ENCODE assay signal across 11 cellular contexts in genomic region chr4:87497141-87497540, GRCh38. TPM values are rescaled to one million over a fixed set of nuclear protein-coding genes. Genes with fewer than 3 reads are reported as not detected.
DNase-seq lines count a peak whose midpoint lies in the region; ATAC-seq and TF ChIP-seq lines count a peak whose summit lies in the region.
"Had no signal": no experiment of that assay in that cellular context is flagged by ENCODE, and none has a peak within 500 bp of the region (broad histone marks: within the 10 kb centered on the region; RNA-seq: fewer than 3 reads in every experiment).

No MANE protein-coding gene starts in this region.

- H4K8ac ChIP-seq in mesenchymal stem cell (ENCODE audit: low read length): no peak overlapping the region

- H3K4me1 ChIP-seq in GM23338 (ENCODE audit: insufficient read depth) (no peaks in the 10 kb centered on the region), mesenchymal stem cell (ENCODE audit: control insufficient read depth, insufficient read depth, low read depth, low read length) (no peaks in the 10 kb centered on the region)

- H3K9me2 ChIP-seq in GM23338 (ENCODE audit: insufficient read depth): peaks cover 16% of the 10 kb centered on the region

- H3K4me1 Mint-ChIP-seq in GM23338 (no peaks in the 10 kb centered on the region), mesothelial cell of epicardium (peaks cover 14% of the 10 kb centered on the region)

- H3K27ac Mint-ChIP-seq in GM23338 (no peak overlapping the region), mesothelial cell of epicardium (no peak overlapping the region)

- no peak overlapping the region for H4K91ac ChIP-seq in mesenchymal stem cell (ENCODE audit: low read length)

- H3K4me3 ChIP-seq in GM23338 (no peak overlapping the region), mesenchymal stem cell (ENCODE audit: insufficient read depth in 1 of 2, low read depth in 1 of 2, low read length in 2 of 2) (no peak overlapping the region)
- H3K4me3 ChIP-seq: thyroid gland had no signal

- no peaks in the 10 kb centered on the region for H3K79me2 ChIP-seq in GM23338 (replicated peaks; ENCODE audit: insufficient read depth)

- H3K79me1 ChIP-seq in mesenchymal stem cell (replicated peaks; ENCODE audit: low read length, poor library complexity, severe bottlenecking): no peaks in the 10 kb centered on the region

- H3K9me3 Mint-ChIP-seq in GM23338 (no peaks in the 10 kb centered on the region; the same call in 2 of the 3 replicates), mesothelial cell of epicardium (peaks cover 6% of the 10 kb centered on the region)

- peak; percentile 40 for TF ChIP-seq CTCF in C4-2B (conservative IDR thresholded peaks at IDR 0.05)
- peak; percentile 78 to 85 for TF ChIP-seq CTCF in GM23338 (conservative IDR thresholded peaks at IDR 0.05; ENCODE audit: low read depth in 2 of 2)
- peak; percentile 49 for TF ChIP-seq CTCF in mesothelial cell of epicardium (IDR thresholded peaks at IDR 0.05; ENCODE audit: unreplicated experiment)

- H2AK5ac ChIP-seq in mesenchymal stem cell (ENCODE audit: low read length, severe bottlenecking): no peak overlapping the region

- H3K4me3 Mint-ChIP-seq in GM23338 (no peak overlapping the region), mesothelial cell of epicardium (no peak overlapping the region)

- no peak overlapping the region for H2BK120ac ChIP-seq in mesenchymal stem cell (ENCODE audit: low read depth, low read length)

- no peaks in the 10 kb centered on the region for H3K9me3 ChIP-seq in mesenchymal stem cell (ENCODE audit: control insufficient read depth, low read length)
- H3K9me3 ChIP-seq: thyroid gland had no signal

- no peaks in the 10 kb centered on the region for H3K36me3 ChIP-seq in GM23338 (ENCODE audit: insufficient read depth)
- no peaks in the 10 kb centered on the region for H3K36me3 ChIP-seq in mesenchymal stem cell (ENCODE audit: control insufficient read depth in 1 of 2, insufficient read depth in 2 of 2, low read depth in 1 of 2, low read length in 2 of 2)
- H3K36me3 ChIP-seq: thyroid gland had no signal

- no peak overlapping the region for H3K18ac ChIP-seq in mesenchymal stem cell (ENCODE audit: low read depth in 1 of 2, low read length in 2 of 2)

- H3F3A ChIP-seq in GM23338 (replicated peaks; ENCODE audit: low read depth): no peaks in the 10 kb centered on the region

- no peaks in the 10 kb centered on the region for H4K20me1 ChIP-seq in GM23338 (replicated peaks; ENCODE audit: insufficient read depth)

- no peak overlapping the region for H2BK12ac ChIP-seq in mesenchymal stem cell (ENCODE audit: low read length in 2 of 2)

- H3K23ac ChIP-seq in mesenchymal stem cell (ENCODE audit: low read length in 2 of 2): no peak overlapping the region

- peak; percentile 72 for DNase-seq in GM23338 (ENCODE audit: low spot score)
- DNase-seq in activated CD4-positive, alpha-beta T cell treated with anti-CD3 and anti-CD28 coated beads, Interleukin-2, amount 50 U/mL, for 48 hours: peak; percentile 27 to 35
- DNase-seq in mesothelial cell of epicardium (ENCODE audit: low spot score in 2 of 2, unreplicated experiment in 2 of 2): no peak
- no peak for DNase-seq in mesenchymal stem cell
- no peak for DNase-seq in NCI-H1436 (lab: John Stamatoyannopoulos, UW)
- DNase-seq: foreskin melanocyte, NCI-H526, thyroid gland had no signal

- ATAC-seq in GM23338 (peak; percentile 45; the same call in 2 of the 3 replicates), HG03571 (IDR thresholded peaks at IDR 0.05; ENCODE audit: unreplicated experiment) (no peak), GM18870 (IDR thresholded peaks at IDR 0.05; ENCODE audit: unreplicated experiment) (no peak)

- no peak overlapping the region for H3K4me2 ChIP-seq in GM23338
- H3K4me2 ChIP-seq in mesenchymal stem cell (ENCODE audit: low read length, poor library complexity, severe bottlenecking): no peak overlapping the region

- WGBS in mesenchymal stem cell: 100% methylated on average over 1 of the region's 2 CpGs

- H3K14ac ChIP-seq in mesenchymal stem cell (ENCODE audit: low read length in 2 of 2): no peak overlapping the region

- no peak overlapping the region for H2BK15ac ChIP-seq in mesenchymal stem cell (ENCODE audit: low read depth, poor library complexity, severe bottlenecking)

- no peak overlapping the region for H2BK5ac ChIP-seq in mesenchymal stem cell (ENCODE audit: low read depth, low read length, poor library complexity, severe bottlenecking)

- no peak overlapping the region for H3K27ac ChIP-seq in C4-2B
- H3K27ac ChIP-seq in GM23338 (ENCODE audit: low read depth): no peak overlapping the region
- H3K27ac ChIP-seq in mesenchymal stem cell (ENCODE audit: low read length, poor library complexity, severe bottlenecking): no peak overlapping the region

- H3K27me3 Mint-ChIP-seq in GM23338 (ENCODE audit: insufficient read depth, low read depth, poor library complexity) (no peaks in the 10 kb centered on the region), mesothelial cell of epicardium (ENCODE audit: low read depth) (no peaks in the 10 kb centered on the region)

- H3K4ac ChIP-seq in mesenchymal stem cell (ENCODE audit: low read depth in 1 of 2, low read length in 2 of 2): no peak overlapping the region

- no peaks in the 10 kb centered on the region for H3K27me3 ChIP-seq in GM23338 (ENCODE audit: insufficient read depth)
- H3K27me3 ChIP-seq in mesenchymal stem cell (ENCODE audit: control insufficient read depth in 1 of 2, insufficient read depth in 1 of 2, low read length in 2 of 2): no peaks in the 10 kb centered on the region
- H3K27me3 ChIP-seq: thyroid gland had no signal

- H2AFZ ChIP-seq in GM23338: no peak overlapping the region
- H2AFZ ChIP-seq in mesenchymal stem cell (ENCODE audit: low read depth, low read length): no peak overlapping the region

- peaks cover 4% of the 10 kb centered on the region; the same call in 2 of the 3 replicates for H3K36me3 Mint-ChIP-seq in GM23338 (ENCODE audit: low read depth)
- H3K36me3 Mint-ChIP-seq in mesothelial cell of epicardium: peaks cover 6% of the 10 kb centered on the region

- no peak overlapping the region for H3K9ac ChIP-seq in mesenchymal stem cell (ENCODE audit: low read length)

TF ChIP-seq in GM23338, 12 proteins besides CTCF, POLR2A, EP300 and RAD21 (continues in another document):
- TF ChIP-seq REST (IDR thresholded peaks at IDR 0.05; ENCODE audit: unreplicated experiment): no peak
- no peak for TF ChIP-seq EZH2 (IDR thresholded peaks at IDR 0.05; ENCODE audit: low read depth, unreplicated experiment)

RNA-seq across cellular contexts. Expression of gene SPARCL1, which starts 32.0 kb away (rescaled TPM):
- total RNA-seq in GM23338 (2014; rRNA removed; shearing (Covaris generic)): 1.5 and 1.7 TPM in 2 replicates
- 1.7 and 2.4 TPM in 2 replicates for polyA plus RNA-seq in GM23338 (2016; fragmentation: Nextera tagmentation; extraction: Ambion mirVana)
- 6.3 to 6.7 TPM (median 6.6 TPM) in 3 replicates for total RNA-seq in mesothelial cell of epicardium
- polyA plus RNA-seq in mesenchymal stem cell (2013, experiment 1 of 2): 0.03 TPM
- 0.04 TPM for polyA plus RNA-seq in mesenchymal stem cell (2013, experiment 2 of 2)

Comparison
In these comparisons a context has a peak if more than half of its experiments do, and no peak if none do; other contexts are left out.
1. DNase-seq: peak in GM23338 (single experiment) and activated CD4-positive, alpha-beta T cell treated with anti-CD3 and anti-CD28 coated beads, Interleukin-2, amount 50 U/mL, for 48 hours (2 of 2); none in mesothelial cell of epicardium (0 of 2), mesenchymal stem cell (single experiment) and NCI-H1436 (single experiment).
2. Peak in every context shown above with its lines, with median percentiles within 50 percentile points of each other: CTCF ChIP-seq.